ENCODE assay signal across 19 cellular contexts in genomic region chr2:41409328-41409727, GRCh38.
A peak's percentile ranks its signal among the peaks of the same experiment; 100 is the strongest.
DNase-seq lines count a peak whose midpoint lies in the region; ATAC-seq and TF ChIP-seq lines count a peak whose summit lies in the region.
"Had no signal": no experiment of that assay in that cellular context is flagged by ENCODE, and none has a peak within 500 bp of the region (broad histone marks: within the 10 kb centered on the region; RNA-seq: fewer than 3 reads in every experiment).

No MANE protein-coding gene starts in this region.

- no peaks in the 10 kb centered on the region for H3K9me3 Mint-ChIP-seq in GM23338
- H3K9me3 Mint-ChIP-seq in immature natural killer cell: no peaks in the 10 kb centered on the region
- H3K9me3 Mint-ChIP-seq in activated CD4-positive, alpha-beta T cell treated with anti-CD3 and anti-CD28 coated beads, Interleukin-2, amount 10 ng/mL, durations not matched to agents 7 days and 5 days: no peaks in the 10 kb centered on the region

- H3K23ac ChIP-seq in trophoblast cell (ENCODE audit: low read length): no peak overlapping the region

- H3K27ac Mint-ChIP-seq in GM23338: no peak overlapping the region
- no peak overlapping the region for H3K27ac Mint-ChIP-seq in immature natural killer cell
- no peak overlapping the region for H3K27ac Mint-ChIP-seq in activated CD4-positive, alpha-beta T cell treated with anti-CD3 and anti-CD28 coated beads, Interleukin-2, amount 10 ng/mL, durations not matched to agents 7 days and 5 days
- H3K27ac Mint-ChIP-seq: CD8-positive, alpha-beta T cell had no signal

- H3K4me1 ChIP-seq in GM23338 (ENCODE audit: insufficient read depth): no peaks in the 10 kb centered on the region
- H3K4me1 ChIP-seq in trophoblast cell (ENCODE audit: control insufficient read depth in 1 of 2, insufficient read depth in 2 of 2, low read length in 2 of 2): no peaks in the 10 kb centered on the region

- H3K27me3 Mint-ChIP-seq in GM23338 (ENCODE audit: insufficient read depth, low read depth, poor library complexity) (peaks cover 1% of the 10 kb centered on the region), immature natural killer cell (ENCODE audit: low read depth in 3 of 3) (peaks cover 0 to 5% (median 3%) of the 10 kb centered on the region in 3 donors)
- H3K27me3 Mint-ChIP-seq in activated CD4-positive, alpha-beta T cell treated with anti-CD3 and anti-CD28 coated beads, Interleukin-2, amount 10 ng/mL, durations not matched to agents 7 days and 5 days: no peaks in the 10 kb centered on the region

- peak overlapping the region; percentile 73 for H2BK12ac ChIP-seq in trophoblast cell (ENCODE audit: low read length)

- no peaks in the 10 kb centered on the region for H3F3A ChIP-seq in GM23338 (replicated peaks; ENCODE audit: low read depth)

- H3K36me3 ChIP-seq in GM23338 (ENCODE audit: insufficient read depth) (no peaks in the 10 kb centered on the region), trophoblast cell (ENCODE audit: control insufficient read depth in 1 of 2, insufficient read depth in 2 of 2, low read length in 2 of 2) (no peaks in the 10 kb centered on the region)

- H3K4me3 Mint-ChIP-seq in GM23338 (no peak overlapping the region), immature natural killer cell (no peak overlapping the region)
- H3K4me3 Mint-ChIP-seq in activated CD4-positive, alpha-beta T cell treated with anti-CD3 and anti-CD28 coated beads, Interleukin-2, amount 10 ng/mL, durations not matched to agents 7 days and 5 days: no peak overlapping the region
- H3K4me3 Mint-ChIP-seq: CD8-positive, alpha-beta T cell had no signal

- no peaks in the 10 kb centered on the region for H3K9me3 ChIP-seq in trophoblast cell (ENCODE audit: insufficient read depth, low read depth, low read length)

- H3K4ac ChIP-seq in trophoblast cell (ENCODE audit: low read depth, low read length): no peak overlapping the region

- H3K27ac ChIP-seq in GM23338 (ENCODE audit: low read depth) (no peak overlapping the region), trophoblast cell (ENCODE audit: low read depth, low read length) (no peak overlapping the region)
- H3K27ac ChIP-seq: C4-2B had no signal

- no peak overlapping the region for H3K18ac ChIP-seq in trophoblast cell (ENCODE audit: low read length)

- no peak overlapping the region for H4K12ac ChIP-seq in trophoblast cell (ENCODE audit: low read depth, low read length)

- H3K36me3 Mint-ChIP-seq in GM23338 (ENCODE audit: low read depth) (no peaks in the 10 kb centered on the region), immature natural killer cell (no peaks in the 10 kb centered on the region)
- H3K36me3 Mint-ChIP-seq in activated CD4-positive, alpha-beta T cell treated with anti-CD3 and anti-CD28 coated beads, Interleukin-2, amount 10 ng/mL, durations not matched to agents 7 days and 5 days (ENCODE audit: low read depth): no peaks in the 10 kb centered on the region
- H3K36me3 Mint-ChIP-seq: CD8-positive, alpha-beta T cell had no signal

- H3K9me2 ChIP-seq in GM23338 (ENCODE audit: insufficient read depth): no peaks in the 10 kb centered on the region

- H3K4me1 Mint-ChIP-seq in GM23338 (0 out of 3 replicates have a peak, but pooled peaks cover 2% of the 10 kb centered on the region), immature natural killer cell (peaks cover 0 to 2% of the 10 kb centered on the region in 2 donors)
- no peaks in the 10 kb centered on the region for H3K4me1 Mint-ChIP-seq in activated CD4-positive, alpha-beta T cell treated with anti-CD3 and anti-CD28 coated beads, Interleukin-2, amount 10 ng/mL, durations not matched to agents 7 days and 5 days

- peak; percentile 35 for DNase-seq in GM23338 (ENCODE audit: low spot score)
- peak; percentile 16 for DNase-seq in NCI-H69 (lab: John Stamatoyannopoulos, UW)
- no peak for DNase-seq in astrocyte of the cerebellum (ENCODE audit: low read depth)
- no peak for DNase-seq in trophoblast cell
- no peak for DNase-seq in immature natural killer cell
- no peak for DNase-seq in activated CD4-positive, alpha-beta T cell treated with anti-CD3 and anti-CD28 coated beads, Interleukin-2, amount 10 ng/mL, durations not matched to agents 7 days and 5 days
- DNase-seq: CD8-positive, alpha-beta T cell; DMS153; DND-41; MV-4-11; NCI-H1105; NCI-H1930; NCI-H2107; NCI-H526 treated with DMSO at 0.1 percent for 48 hours; SIG-M5; T-helper 2 cell had no signal

- H3K79me2 ChIP-seq in GM23338 (replicated peaks; ENCODE audit: insufficient read depth): no peaks in the 10 kb centered on the region
- H3K79me2 ChIP-seq in trophoblast cell (ENCODE audit: control insufficient read depth, insufficient read depth, low read length, poor library complexity): no peaks in the 10 kb centered on the region

- H3K4me3 ChIP-seq in GM23338 (no peak overlapping the region), astrocyte of the cerebellum (ENCODE audit: low read depth, low read length) (no peak overlapping the region), trophoblast cell (ENCODE audit: low read depth, low read length) (no peak overlapping the region)
- H3K4me3 ChIP-seq: K562 had no signal

- H2BK120ac ChIP-seq in trophoblast cell (ENCODE audit: insufficient read depth, low read length, poor library complexity): no peak overlapping the region

- H2AK5ac ChIP-seq in trophoblast cell (ENCODE audit: low read length): no peak overlapping the region

- H4K8ac ChIP-seq in trophoblast cell (ENCODE audit: low read depth, low read length): no peak overlapping the region

- no CpG with 5 or more reads among the region's 4 CpGs for WGBS in trophoblast cell (ENCODE audit: extremely low coverage, insufficient coverage, insufficient read length)

- H2AFZ ChIP-seq in GM23338: peak overlapping the region; percentile 36; the same call in 1 of the 2 replicates
- no peak overlapping the region for H2AFZ ChIP-seq in trophoblast cell (ENCODE audit: insufficient read depth, low read length, poor library complexity)

- peaks cover 2% of the 10 kb centered on the region for H3K79me1 ChIP-seq in trophoblast cell (ENCODE audit: low read length)

- in situ Hi-C loops in astrocyte of the cerebellum (cut with HindIII; ENCODE audit: low sequenced_read_pairs): no loop called here

- H3K14ac ChIP-seq in trophoblast cell (ENCODE audit: low read length): no peak overlapping the region

- H3K4me2 ChIP-seq in GM23338 (no peak overlapping the region), trophoblast cell (ENCODE audit: low read length) (no peak overlapping the region)

- H4K20me1 ChIP-seq in GM23338 (replicated peaks; ENCODE audit: insufficient read depth): no peaks in the 10 kb centered on the region

- no peak overlapping the region for H2BK5ac ChIP-seq in trophoblast cell (ENCODE audit: low read depth, low read length, poor library complexity)

- POLR2A ChIA-PET in activated CD4-positive, alpha-beta T cell treated with anti-CD3 and anti-CD28 coated beads, Interleukin-2, amount 10 ng/mL, durations not matched to agents 7 days and 5 days (lab: Charles Lee): no interaction called here

- CTCF ChIA-PET in activated CD4-positive, alpha-beta T cell treated with anti-CD3 and anti-CD28 coated beads, Interleukin-2, amount 10 ng/mL, durations not matched to agents 7 days and 5 days (lab: Charles Lee): no interaction called here

- ATAC-seq in GM23338 (peak; percentile 46; the same call in 2 of the 3 replicates), GM21737 (IDR thresholded peaks at IDR 0.05; ENCODE audit: unreplicated experiment) (no peak)
- ATAC-seq: CD8-positive, alpha-beta T cell; K562 had no signal

- H3K27me3 ChIP-seq in GM23338 (ENCODE audit: insufficient read depth): no peaks in the 10 kb centered on the region
- H3K27me3 ChIP-seq in trophoblast cell (ENCODE audit: insufficient read depth, low read length): no peaks in the 10 kb centered on the region

- TF ChIP-seq CTCF in GM23338 (conservative IDR thresholded peaks at IDR 0.05; ENCODE audit: low read depth in 2 of 2) (peak; percentile 46 to 62), astrocyte of the cerebellum (IDR thresholded peaks at IDR 0.05; ENCODE audit: low read depth, low read length, missing control alignments) (peak; percentile 4)

- no peak overlapping the region for H4K91ac ChIP-seq in trophoblast cell (ENCODE audit: low read depth, low read length)

- no peak overlapping the region for H3K9ac ChIP-seq in trophoblast cell (ENCODE audit: low read length)

Comparison
In these comparisons a context has a peak if more than half of its experiments do, and no peak if none do; other contexts are left out.
1. DNase-seq: peak in GM23338 (single experiment) and NCI-H69 (single experiment); none in astrocyte of the cerebellum (single experiment), trophoblast cell (0 of 2), immature natural killer cell (0 of 3) and activated CD4-positive, alpha-beta T cell treated with anti-CD3 and anti-CD28 coated beads, Interleukin-2, amount 10 ng/mL, durations not matched to agents 7 days and 5 days (single experiment).